ENCODE assay signal across 20 cellular contexts in the genomic region with DNA sequence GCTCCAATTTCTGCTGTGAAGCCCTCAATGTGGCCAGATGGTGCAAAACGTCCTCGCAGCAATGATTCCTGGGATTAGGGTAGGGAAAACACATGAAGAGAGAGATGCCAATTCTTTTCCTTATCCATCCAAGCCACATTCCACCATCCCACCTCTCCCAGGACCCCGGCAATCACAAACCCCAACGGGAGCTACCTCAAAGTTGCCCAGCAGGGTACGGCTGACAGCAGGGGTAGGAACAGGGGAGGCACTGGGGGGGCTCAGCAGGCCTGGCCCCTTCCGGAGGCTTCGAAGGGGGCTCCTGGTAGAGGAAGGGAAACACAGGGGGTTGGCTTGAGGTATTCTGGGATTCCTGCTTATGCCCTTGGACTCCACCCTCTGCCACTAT.
"Had no signal": no experiment of that assay in that cellular context is flagged by ENCODE, and none has a peak within 500 bp of the region (broad histone marks: within the 10 kb centered on the region; RNA-seq: fewer than 3 reads in every experiment).

No MANE protein-coding gene starts in this region.

- H3K9me3 ChIP-seq: lower lobe of right lung, pancreas, tibial artery had no signal

- H3K27ac ChIP-seq: lower lobe of right lung, pancreas, tibial artery had no signal

- DNase-seq: activated CD4-positive, alpha-beta T cell treated with anti-CD3 and anti-CD28 coated beads, Interleukin-2, amount 50 U/mL, for 4 hours; activated effector memory CD4-positive, alpha-beta T cell treated with Interleukin-2 at 50 U/mL for 16 hours; activated naive CD4-positive, alpha-beta T cell treated with anti-CD3 and anti-CD28 coated beads for 36 hours; activated naive CD8-positive, alpha-beta T cell treated with anti-CD3 and anti-CD28 coated beads, Interleukin-2, amount 10 ng/mL, durations not matched to agents 7 days and 5 days; amniotic stem cell; cerebellar nuclear complex; cortex of kidney; erythroblast; foreskin fibroblast; lower lobe of right lung; naive thymus-derived CD4-positive, alpha-beta T cell; pancreas; right cardiac atrium; stimulated activated CD4-positive, alpha-beta T cell treated with anti-CD3 and anti-CD28 coated beads, Interleukin-12 subunit alpha, Interleukin-12 subunit beta, amount 100 ng/mL, for 4 hours; stimulated activated CD4-positive, alpha-beta T cell treated with anti-CD3 and anti-CD28 coated beads, Interleukin-4, amount 100 ng/mL, for 4 hours; stimulated activated naive CD8-positive, alpha-beta T cell treated with anti-CD3 and anti-CD28 coated beads, Interleukin-15, Interleukin-2, amounts not matched to agents 100 U/mL and 50 U/mL, for 24 hours; substantia nigra; T-helper 9 cell had no signal

- H3K4me3 ChIP-seq: lower lobe of right lung, pancreas, tibial artery had no signal

- ATAC-seq: left lobe of liver; lower lobe of right lung; naive thymus-derived CD4-positive, alpha-beta T cell; pancreas; right cardiac atrium; stimulated activated naive CD8-positive, alpha-beta T cell treated with anti-CD3 and anti-CD28 coated beads, Interleukin-15, Interleukin-2, amounts not matched to agents 100 U/mL and 50 U/mL, for 24 hours had no signal

- H3K27me3 ChIP-seq: pancreas, tibial artery had no signal
